Comparison of ENCODE assay signal across 8 cellular contexts in genomic region chr1:228100822-228101613, GRCh38. TPM values are rescaled to one million over a fixed set of nuclear protein-coding genes. Genes with fewer than 3 reads are reported as not detected.
DNase-seq lines count a peak whose midpoint lies in the region; ATAC-seq, FAIRE-seq and TF ChIP-seq lines count a peak whose summit lies in the region.

No MANE protein-coding gene starts in this region.

- no peak for TF ChIP-seq RAD21 in neural cell (conservative IDR thresholded peaks at IDR 0.05)

- H3K9me3 Mint-ChIP-seq in CD4-positive, alpha-beta T cell: no peaks in the 10 kb centered on the region
- H3K9me3 Mint-ChIP-seq in HFFc6 (no peaks in the 10 kb centered on the region), astrocyte (ENCODE audit: unreplicated experiment) (no peaks in the 10 kb centered on the region)

- H3K4me2 ChIP-seq in astrocyte (ENCODE audit: low read length) (peak overlapping the region; percentile 90), neural cell (ENCODE audit: low read length) (no peak overlapping the region)

- TF ChIP-seq CTCF in CD4-positive, alpha-beta T cell (IDR thresholded peaks at IDR 0.05): no peak
- TF ChIP-seq CTCF in HFFc6 (IDR thresholded peaks at IDR 0.05) (no peak), astrocyte (IDR thresholded peaks at IDR 0.05; ENCODE audit: insufficient read depth, low read depth, low read length) (no peak), neural cell (IDR thresholded peaks at IDR 0.05; ENCODE audit: poor library complexity, severe bottlenecking) (no peak)

- peak overlapping the region; percentile 87 for H3K27ac Mint-ChIP-seq in CD4-positive, alpha-beta T cell
- H3K27ac Mint-ChIP-seq in HFFc6: peak overlapping the region; percentile 64
- no peak overlapping the region for H3K27ac Mint-ChIP-seq in astrocyte (ENCODE audit: unreplicated experiment)

- H3F3A ChIP-seq in neural cell (ENCODE audit: insufficient read depth, low read length, poor library complexity, severe bottlenecking): no peaks in the 10 kb centered on the region

- peak overlapping the region; percentile 51 for H3K27ac ChIP-seq in CD4-positive, alpha-beta T cell (ENCODE audit: low read depth, low read length)
- H3K27ac ChIP-seq in astrocyte (ENCODE audit: low read depth, low read length): no peak overlapping the region
- no peak overlapping the region for H3K27ac ChIP-seq in neural cell (ENCODE audit: low read length)

- ATAC-seq in CD4-positive, alpha-beta T cell (ENCODE audit: poor library complexity): no peak

- peaks cover 4% of the 10 kb centered on the region for H3K4me1 ChIP-seq in astrocyte (ENCODE audit: insufficient read depth, low read length)

- H3K36me3 Mint-ChIP-seq in CD4-positive, alpha-beta T cell (ENCODE audit: low read depth): peaks cover 64% of the 10 kb centered on the region
- H3K36me3 Mint-ChIP-seq in HFFc6 (ENCODE audit: low read depth) (peaks cover 18% of the 10 kb centered on the region), astrocyte (ENCODE audit: low read depth, unreplicated experiment) (peaks cover 12% of the 10 kb centered on the region)

- H4K20me1 ChIP-seq in astrocyte (ENCODE audit: insufficient read depth, low read length) (peaks cover 60% of the 10 kb centered on the region), neural cell (ENCODE audit: insufficient read depth) (no peaks in the 10 kb centered on the region)

- peak overlapping the region; percentile 88 for H3K4me3 Mint-ChIP-seq in CD4-positive, alpha-beta T cell
- peak overlapping the region; percentile 81 for H3K4me3 Mint-ChIP-seq in HFFc6
- H3K4me3 Mint-ChIP-seq in astrocyte (ENCODE audit: unreplicated experiment): peak overlapping the region; percentile 81

- no peak for DNase-seq in CD4-positive, alpha-beta T cell
- DNase-seq in HFFc6: no peak
- DNase-seq in astrocyte (ENCODE audit: low read depth): no peak
- no peak for DNase-seq in stimulated activated CD4-positive, alpha-beta T cell treated with anti-CD3 and anti-CD28 coated beads, Interleukin-2, amount 100 ng/mL, for 24 hours
- no peak for DNase-seq in SIG-M5 (lab: John Stamatoyannopoulos, UW)
- no peak for DNase-seq in central memory CD4-positive, alpha-beta T cell
- no peak for DNase-seq in cerebellar cortex (ENCODE audit: low spot score)

- no peak for TF ChIP-seq EP300 in neural cell (conservative IDR thresholded peaks at IDR 0.05; ENCODE audit: poor library complexity, severe bottlenecking)

- CTCF ChIA-PET in CD4-positive, alpha-beta T cell (lab: Charles Lee): interaction anchor here (0.9 to 1.2 kb wide), 4 partner anchors 10 to 65 kb away, joined by 3 to 6 read pairs (median 4); partner anchors contain the start of gene IBA57

- no peaks in the 10 kb centered on the region for H3K27me3 Mint-ChIP-seq in CD4-positive, alpha-beta T cell
- H3K27me3 Mint-ChIP-seq in HFFc6 (ENCODE audit: insufficient read depth): peaks cover 13% of the 10 kb centered on the region
- no peaks in the 10 kb centered on the region for H3K27me3 Mint-ChIP-seq in astrocyte (ENCODE audit: low read depth, unreplicated experiment)

- H3K36me3 ChIP-seq in astrocyte (ENCODE audit: insufficient read depth, low read length) (peaks cover 15% of the 10 kb centered on the region), neural cell (ENCODE audit: insufficient read depth, low read length) (peaks cover 9% of the 10 kb centered on the region)

- H2AFZ ChIP-seq in astrocyte (ENCODE audit: low read depth, low read length) (no peak overlapping the region), neural cell (ENCODE audit: low read depth, low read length) (no peak overlapping the region)

- H3K9me3 ChIP-seq in CD4-positive, alpha-beta T cell (ENCODE audit: control insufficient read depth, low read length): no peaks in the 10 kb centered on the region
- no peaks in the 10 kb centered on the region for H3K9me3 ChIP-seq in astrocyte (ENCODE audit: insufficient read depth, low read depth, low read length)
- H3K9me3 ChIP-seq in neural cell (ENCODE audit: low read length): no peaks in the 10 kb centered on the region

- peaks cover 30% of the 10 kb centered on the region for H3K4me1 Mint-ChIP-seq in CD4-positive, alpha-beta T cell (ENCODE audit: low read depth)
- H3K4me1 Mint-ChIP-seq in HFFc6 (ENCODE audit: low read depth): peaks cover 24% of the 10 kb centered on the region
- peaks cover 11% of the 10 kb centered on the region for H3K4me1 Mint-ChIP-seq in astrocyte (ENCODE audit: low read depth, unreplicated experiment)

- H3K79me2 ChIP-seq in astrocyte (ENCODE audit: insufficient read depth, low read length) (peaks cover 74% of the 10 kb centered on the region), neural cell (replicated peaks; ENCODE audit: insufficient read depth, low read length) (peaks cover 19% of the 10 kb centered on the region)

- POLR2A ChIA-PET in CD4-positive, alpha-beta T cell (lab: Charles Lee): interaction anchor here (0.7 to 6.9 kb wide), 4 partner anchors 14 to 537 kb away, joined by 3 to 44 read pairs (median 6); partner anchors contain the start of genes ARF1 and IBA57

- H3K4me3 ChIP-seq in astrocyte (ENCODE audit: insufficient read depth, low read depth, low read length): no peak overlapping the region
- peak overlapping the region; percentile 85 for H3K4me3 ChIP-seq in neural cell (ENCODE audit: low read length)

- no peaks in the 10 kb centered on the region for H3K9me2 ChIP-seq in neural cell (ENCODE audit: insufficient read depth, low read length)

- FAIRE-seq in astrocyte (lab: Jason Lieb, UNC): no peak

- intact Hi-C loops in CD4-positive, alpha-beta T cell (cut with DNase I, micrococcal nuclease): loop anchor here (10.0 kb wide), 3 partner anchors 106 to 366 kb away; partner anchors contain the start of genes JMJD4 (in 1 of the 2), SNAP47 (in 1 of the 2) and TRIM11 (in 1 of the 2)

- H3K9ac ChIP-seq in astrocyte (ENCODE audit: low read length) (peak overlapping the region; percentile 84), neural cell (ENCODE audit: low read length) (no peak overlapping the region)

- no peaks in the 10 kb centered on the region for H3K27me3 ChIP-seq in CD4-positive, alpha-beta T cell (ENCODE audit: control insufficient read depth, insufficient read depth, low read length)
- no peaks in the 10 kb centered on the region for H3K27me3 ChIP-seq in astrocyte (ENCODE audit: insufficient read depth, low read length)
- no peaks in the 10 kb centered on the region for H3K27me3 ChIP-seq in neural cell (ENCODE audit: insufficient read depth, low read depth, low read length)

TF ChIP-seq in neural cell, 6 proteins besides CTCF, POLR2A, EP300 and RAD21 (continues in another document):
- TF ChIP-seq EZH2 (IDR thresholded peaks at IDR 0.05; ENCODE audit: borderline replicate concordance, insufficient read depth, low read length, poor library complexity, severe bottlenecking) (no peak), SMC3 (conservative IDR thresholded peaks at IDR 0.05; ENCODE audit: poor library complexity) (no peak), MXI1 (conservative IDR thresholded peaks at IDR 0.05; ENCODE audit: poor library complexity, severe bottlenecking) (no peak), TAF1 (IDR thresholded peaks at IDR 0.05; ENCODE audit: low read depth) (no peak), POLR2AphosphoS5 (IDR thresholded peaks at IDR 0.05) (no peak)

RNA-seq across cellular contexts. Expression of gene C1orf35, which starts 2.1 kb away (rescaled TPM):
- 10 to 100 TPM; 36.6 to 40.3 TPM for total RNA-seq in CD4-positive, alpha-beta T cell
- total RNA-seq in HFFc6 (2021; fragmentation: NEBNext Ultra II Directional; extraction: Animal tissue kit (Norgen Biotek cat#: 25700)): 10 to 100 TPM; 10.4 to 17.2 (median 12.5) TPM
- 19.8 and 21.8 TPM in 2 replicates for total RNA-seq in astrocyte
- 32.8 and 37.5 TPM in 2 replicates for polyA plus RNA-seq in neural cell
- polyA minus RNA-seq in neural cell: 12.3 and 12.7 TPM in 2 replicates

RNA-seq across cellular contexts. Expression of gene MRPL55, which starts 8.1 kb away (rescaled TPM):
- total RNA-seq in CD4-positive, alpha-beta T cell: 100 to 1,000 TPM; 120 to 128 TPM
- total RNA-seq in HFFc6 (2021; fragmentation: NEBNext Ultra II Directional; extraction: Animal tissue kit (Norgen Biotek cat#: 25700)): 10 to 100 TPM; 48.3 to 55.4 (median 49.6) TPM
- total RNA-seq in astrocyte: 50.8 and 53.3 TPM in 2 replicates
- 168 and 178 TPM in 2 replicates for polyA plus RNA-seq in neural cell
- 39.2 and 54.3 TPM in 2 replicates for polyA minus RNA-seq in neural cell

RNA-seq across cellular contexts. Expression of gene ARF1, which starts 18.5 kb away (rescaled TPM):
- 100 to 1,000 TPM; 318 to 322 TPM for total RNA-seq in CD4-positive, alpha-beta T cell
- 100 to 1,000 TPM; 578 to 615 (median 590) TPM for total RNA-seq in HFFc6 (2021; fragmentation: NEBNext Ultra II Directional; extraction: Animal tissue kit (Norgen Biotek cat#: 25700))
- total RNA-seq in astrocyte: 431 and 435 TPM in 2 replicates
- polyA plus RNA-seq in neural cell: 168 and 202 TPM in 2 replicates
- polyA minus RNA-seq in neural cell: 152 and 156 TPM in 2 replicates

RNA-seq across cellular contexts. Expression of gene GUK1, which starts 39.1 kb away (rescaled TPM):
- total RNA-seq in CD4-positive, alpha-beta T cell: 100 to 1,000 TPM; 373 to 378 TPM
- total RNA-seq in HFFc6 (2021; fragmentation: NEBNext Ultra II Directional; extraction: Animal tissue kit (Norgen Biotek cat#: 25700)): 100 to 1,000 TPM; 215 to 313 (median 247) TPM
- total RNA-seq in astrocyte: 214 and 217 TPM in 2 replicates
- polyA plus RNA-seq in neural cell: 502 and 527 TPM in 2 replicates
- polyA minus RNA-seq in neural cell: 186 and 206 TPM in 2 replicates

RNA-seq across cellular contexts. Expression of gene GJC2, which starts 48.7 kb away (rescaled TPM):
- 1 to 10 TPM; 2.1 to 2.4 TPM for total RNA-seq in CD4-positive, alpha-beta T cell
- total RNA-seq in HFFc6 (2021; fragmentation: NEBNext Ultra II Directional; extraction: Animal tissue kit (Norgen Biotek cat#: 25700)): 1 to 10 TPM; 1.1 to 2.3 (median 1.2) TPM
- 1.1 and 1.4 TPM in 2 replicates for total RNA-seq in astrocyte
- 1.7 and 2.3 TPM in 2 replicates for polyA plus RNA-seq in neural cell
- polyA minus RNA-seq in neural cell: 1.7 and 2.4 TPM in 2 replicates
